1 cellular context compared by ENCODE assay signal in genomic region chrX:94814216-94814615, GRCh38.
TF ChIP-seq lines count a peak whose summit lies in the region.

No MANE protein-coding gene starts in this region.

TF ChIP-seq in WTC11, 78 proteins besides CTCF, POLR2A, EP300 and RAD21 (continued from another document):
- TF ChIP-seq GTF2I (CRISPR knock-in tag; conservative IDR thresholded peaks at IDR 0.05): no peak
- TF ChIP-seq FOXJ3 (CRISPR knock-in tag; IDR thresholded peaks at IDR 0.05; ENCODE audit: borderline replicate concordance): no peak
TF ChIP-seq in WTC11: peak in this region for 0.
